Comparison of ENCODE assay signal across 11 cellular contexts in genomic region chr9:79574716-79575242, GRCh38. TPM values are rescaled to one million over a fixed set of nuclear protein-coding genes. Genes with fewer than 3 reads are reported as not detected.
A peak's percentile ranks its signal among the peaks of the same experiment; 100 is the strongest.
DNase-seq lines count a peak whose midpoint lies in the region; ATAC-seq, FAIRE-seq and TF ChIP-seq lines count a peak whose summit lies in the region.
"Had no signal": no experiment of that assay in that cellular context is flagged by ENCODE, and none has a peak within 500 bp of the region (broad histone marks: within the 10 kb centered on the region; RNA-seq: fewer than 3 reads in every experiment).

No MANE protein-coding gene starts in this region.

- H3K4me2 ChIP-seq in A549 = peak overlapping the region; percentile 82

- TF ChIP-seq EP300 in A549 (IDR thresholded peaks at IDR 0.05) = no peak

- peaks cover 46% of the 10 kb centered on the region for H3K4me1 Mint-ChIP-seq in mesothelial cell of epicardium
- peaks cover 33 to 57% of the 10 kb centered on the region in 2 donors for H3K4me1 Mint-ChIP-seq in stimulated activated naive B cell treated with anti-CD40 and anti-IgM and Interleukin-4, amounts not matched to agents 10 μg/mL and 1 μg/mL and 100 μg/mL, for 72 hours

- H3K36me3 ChIP-seq in breast epithelium = no peaks in the 10 kb centered on the region

- FAIRE-seq in A549 (lab: Jason Lieb, UNC) (no peak), GM12892 (lab: Jason Lieb, UNC) (peak; percentile 9)

- TF ChIP-seq CTCF in A549 (IDR thresholded peaks at IDR 0.05) = no peak
- no peak for TF ChIP-seq CTCF in breast epithelium (IDR thresholded peaks at IDR 0.05)
- no peak for TF ChIP-seq CTCF in mesothelial cell of epicardium (IDR thresholded peaks at IDR 0.05; ENCODE audit: unreplicated experiment)

- intact Hi-C loops in breast epithelium (cut with DNase I; ENCODE audit: low total_unique reads) = no loop called here

- no peaks in the 10 kb centered on the region for H3K27me3 ChIP-seq in breast epithelium

- H3K4me1 ChIP-seq in A549 (peaks cover 8% of the 10 kb centered on the region; the same call in 2 of the 3 replicates), breast epithelium (no peaks in the 10 kb centered on the region)

- DNase-seq in A549 (ENCODE audit: low read depth in 1 of 2, low spot score in 1 of 2) (no peak), GM12892 (ENCODE audit: insufficient read length) (no peak), breast epithelium (ENCODE audit: low spot score in 2 of 2) (no peak), mesothelial cell of epicardium (ENCODE audit: low spot score in 2 of 2, unreplicated experiment in 2 of 2) (no peak)
- no peak for DNase-seq in stimulated activated naive B cell treated with anti-CD40 and anti-IgM and Interleukin-4, amounts not matched to agents 10 μg/mL and 1 μg/mL and 100 μg/mL, for 72 hours
- DNase-seq: mesendoderm; stimulated activated CD8-positive, alpha-beta memory T cell treated with anti-CD3 and anti-CD28 coated beads, Interleukin-4, amount 100 ng/mL, for 48 hours; SW 1271 had no signal

- H3K27me3 Mint-ChIP-seq in mesothelial cell of epicardium (ENCODE audit: low read depth) = peaks cover 5% of the 10 kb centered on the region
- no peaks in the 10 kb centered on the region for H3K27me3 Mint-ChIP-seq in stimulated activated naive B cell treated with anti-CD40 and anti-IgM and Interleukin-4, amounts not matched to agents 10 μg/mL and 1 μg/mL and 100 μg/mL, for 72 hours

- TF ChIP-seq RAD21 in A549 (conservative IDR thresholded peaks at IDR 0.05 in 1 of 2, IDR thresholded peaks at IDR 0.05 in 1 of 2) = no peak

- ATAC-seq in A549 (no peak), HG02678 (IDR thresholded peaks at IDR 0.05; ENCODE audit: unreplicated experiment) (no peak), GM19463 (IDR thresholded peaks at IDR 0.05; ENCODE audit: unreplicated experiment) (no peak), GM21360 (IDR thresholded peaks at IDR 0.05; ENCODE audit: unreplicated experiment) (no peak)
- no peak for ATAC-seq in stimulated activated naive B cell treated with anti-CD40 and anti-IgM and Interleukin-4, amounts not matched to agents 10 μg/mL and 1 μg/mL and 100 μg/mL, for 72 hours (replicated peaks)

- H3K9me3 ChIP-seq in A549 (no peaks in the 10 kb centered on the region), breast epithelium (no peaks in the 10 kb centered on the region)

- H3K36me3 Mint-ChIP-seq in mesothelial cell of epicardium = peaks cover 8% of the 10 kb centered on the region
- H3K36me3 Mint-ChIP-seq in stimulated activated naive B cell treated with anti-CD40 and anti-IgM and Interleukin-4, amounts not matched to agents 10 μg/mL and 1 μg/mL and 100 μg/mL, for 72 hours = peaks cover 38 to 42% of the 10 kb centered on the region in 2 donors

- WGBS in A549 (ENCODE audit: missing lambda C conversion rate) = 90% methylated on average over 4 of the region's 4 CpGs

- no peaks in the 10 kb centered on the region for H3K9me3 Mint-ChIP-seq in mesothelial cell of epicardium
- H3K9me3 Mint-ChIP-seq in stimulated activated naive B cell treated with anti-CD40 and anti-IgM and Interleukin-4, amounts not matched to agents 10 μg/mL and 1 μg/mL and 100 μg/mL, for 72 hours = no peaks in the 10 kb centered on the region

- CTCF ChIA-PET in A549 (lab: Yijun Ruan, JAX) = interaction anchor here (1.3 kb wide), 1 partner anchor 10 kb away, joined by 3 read pairs; no protein-coding TSS in a partner anchor

- peak overlapping the region; percentile 85 for H3K4me3 Mint-ChIP-seq in mesothelial cell of epicardium
- peak overlapping the region in 1 of 2 donors; percentile 89 for H3K4me3 Mint-ChIP-seq in stimulated activated naive B cell treated with anti-CD40 and anti-IgM and Interleukin-4, amounts not matched to agents 10 μg/mL and 1 μg/mL and 100 μg/mL, for 72 hours

- TF ChIP-seq POLR2A in A549 (IDR thresholded peaks at IDR 0.05; ENCODE audit: low read length) = no peak
- no peak for TF ChIP-seq POLR2A in GM12892 (IDR thresholded peaks at IDR 0.05; ENCODE audit: low read depth, low read length)
- no peak for TF ChIP-seq POLR2A in breast epithelium (IDR thresholded peaks at IDR 0.05)

- POLR2A ChIA-PET in A549 (lab: Yijun Ruan, JAX) = no interaction called here

- H3K27ac ChIP-seq in A549 (no peak overlapping the region), breast epithelium (no peak overlapping the region)

- H3K27ac Mint-ChIP-seq in mesothelial cell of epicardium = no peak overlapping the region
- no peak overlapping the region for H3K27ac Mint-ChIP-seq in stimulated activated naive B cell treated with anti-CD40 and anti-IgM and Interleukin-4, amounts not matched to agents 10 μg/mL and 1 μg/mL and 100 μg/mL, for 72 hours

- H3K4me3 ChIP-seq in A549 (no peak overlapping the region), breast epithelium (peak overlapping the region in 2 of 3 donors; percentile 85 to 96)

TF ChIP-seq in A549, 52 proteins besides CTCF, POLR2A, EP300 and RAD21:
- no peak for TF ChIP-seq FOXS1 (CRISPR knock-in tag; IDR thresholded peaks at IDR 0.05)
- TF ChIP-seq RFX5 (IDR thresholded peaks at IDR 0.05) = no peak
- no peak for TF ChIP-seq RNF2 (IDR thresholded peaks at IDR 0.05; ENCODE audit: borderline replicate concordance, low read depth)
- TF ChIP-seq, protein P1, sequence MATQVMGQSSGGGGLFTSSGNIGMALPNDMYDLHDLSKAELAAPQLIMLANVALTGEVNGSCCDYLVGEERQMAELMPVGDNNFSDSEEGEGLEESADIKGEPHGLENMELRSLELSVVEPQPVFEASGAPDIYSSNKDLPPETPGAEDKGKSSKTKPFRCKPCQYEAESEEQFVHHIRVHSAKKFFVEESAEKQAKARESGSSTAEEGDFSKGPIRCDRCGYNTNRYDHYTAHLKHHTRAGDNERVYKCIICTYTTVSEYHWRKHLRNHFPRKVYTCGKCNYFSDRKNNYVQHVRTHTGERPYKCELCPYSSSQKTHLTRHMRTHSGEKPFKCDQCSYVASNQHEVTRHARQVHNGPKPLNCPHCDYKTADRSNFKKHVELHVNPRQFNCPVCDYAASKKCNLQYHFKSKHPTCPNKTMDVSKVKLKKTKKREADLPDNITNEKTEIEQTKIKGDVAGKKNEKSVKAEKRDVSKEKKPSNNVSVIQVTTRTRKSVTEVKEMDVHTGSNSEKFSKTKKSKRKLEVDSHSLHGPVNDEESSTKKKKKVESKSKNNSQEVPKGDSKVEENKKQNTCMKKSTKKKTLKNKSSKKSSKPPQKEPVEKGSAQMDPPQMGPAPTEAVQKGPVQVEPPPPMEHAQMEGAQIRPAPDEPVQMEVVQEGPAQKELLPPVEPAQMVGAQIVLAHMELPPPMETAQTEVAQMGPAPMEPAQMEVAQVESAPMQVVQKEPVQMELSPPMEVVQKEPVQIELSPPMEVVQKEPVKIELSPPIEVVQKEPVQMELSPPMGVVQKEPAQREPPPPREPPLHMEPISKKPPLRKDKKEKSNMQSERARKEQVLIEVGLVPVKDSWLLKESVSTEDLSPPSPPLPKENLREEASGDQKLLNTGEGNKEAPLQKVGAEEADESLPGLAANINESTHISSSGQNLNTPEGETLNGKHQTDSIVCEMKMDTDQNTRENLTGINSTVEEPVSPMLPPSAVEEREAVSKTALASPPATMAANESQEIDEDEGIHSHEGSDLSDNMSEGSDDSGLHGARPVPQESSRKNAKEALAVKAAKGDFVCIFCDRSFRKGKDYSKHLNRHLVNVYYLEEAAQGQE (IDR thresholded peaks at IDR 0.05) = no peak
- TF ChIP-seq CBX2 (IDR thresholded peaks at IDR 0.05; ENCODE audit: borderline replicate concordance, low read depth) = no peak
- TF ChIP-seq JUN (IDR thresholded peaks at IDR 0.05) = no peak
- no peak for TF ChIP-seq JUNB (IDR thresholded peaks at IDR 0.05)
- TF ChIP-seq KDM5A (IDR thresholded peaks at IDR 0.05) = no peak
- no peak for TF ChIP-seq TP53 (CRISPR knock-in tag; IDR thresholded peaks at IDR 0.05)
- no peak for TF ChIP-seq TFCP2L1 (CRISPR knock-in tag; IDR thresholded peaks at IDR 0.05)
- TF ChIP-seq GATA3 (IDR thresholded peaks at IDR 0.05; ENCODE audit: borderline replicate concordance) = no peak
- no peak for TF ChIP-seq PHF8 (IDR thresholded peaks at IDR 0.05; ENCODE audit: borderline replicate concordance, low read depth)

RNA-seq across cellular contexts. Expression of gene TLE4, which starts 3.0 kb away (rescaled TPM):
- 18.3 and 23.1 TPM in 2 replicates for polyA plus RNA-seq in A549 (2011; rRNA removed)
- 17.4 and 19.6 TPM in 2 replicates for polyA plus RNA-seq in A549 (2012; cell fraction: cytosol; rRNA removed)
- polyA plus RNA-seq in A549 (2012; cell fraction: nucleus; rRNA removed) = 29.3 and 31.3 TPM in 2 replicates
- polyA plus RNA-seq in A549 (2017; fragmentation: RNase III; extraction: RNeasy Plus Mini Kit Qiagen cat#74134 plus additional on column Dnase treatment) = 14.3 to 16.7 TPM (median 16.1 TPM) in 3 replicates
- 41.0 and 41.8 TPM in 2 replicates for polyA minus RNA-seq in A549 (2011; rRNA and poly(A)+ RNA removed)
- polyA plus RNA-seq in GM12892 (2012; ENCODE audit: missing spikeins) = 1.2 TPM
- total RNA-seq in breast epithelium = 10 to 100 TPM; 25.0 to 47.0 (median 35.1) TPM
- total RNA-seq in mesothelial cell of epicardium = 55.8 to 63.6 TPM (median 56.6 TPM) in 3 replicates
